1 cellular context compared by ENCODE assay signal in the genomic region with DNA sequence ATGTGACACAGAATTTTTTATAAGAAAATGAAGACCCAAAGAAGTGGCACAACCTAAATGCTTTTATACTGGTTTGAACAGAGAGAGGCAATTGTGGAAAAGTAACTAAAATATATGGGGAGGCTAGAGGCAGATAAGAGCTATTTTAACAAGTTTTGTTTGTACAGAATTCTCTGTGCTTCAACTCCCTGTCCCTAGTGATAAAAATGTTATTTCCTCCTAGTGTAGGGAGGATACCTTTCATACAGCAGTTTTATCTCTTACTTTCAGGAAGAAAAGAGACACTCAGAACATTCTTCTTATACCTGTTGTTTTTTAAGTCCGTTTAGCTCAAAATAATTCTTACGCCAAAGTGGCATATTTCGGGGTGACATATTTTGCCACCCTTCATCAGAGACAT.
A peak's percentile ranks its signal among the peaks of the same experiment; 100 is the strongest.
TF ChIP-seq lines count a peak whose summit lies in the region.

No MANE protein-coding gene starts in this region.

TF ChIP-seq in K562, 482 proteins besides CTCF, POLR2A, EP300 and RAD21 (continues in another document):
- TF ChIP-seq, protein P1, sequence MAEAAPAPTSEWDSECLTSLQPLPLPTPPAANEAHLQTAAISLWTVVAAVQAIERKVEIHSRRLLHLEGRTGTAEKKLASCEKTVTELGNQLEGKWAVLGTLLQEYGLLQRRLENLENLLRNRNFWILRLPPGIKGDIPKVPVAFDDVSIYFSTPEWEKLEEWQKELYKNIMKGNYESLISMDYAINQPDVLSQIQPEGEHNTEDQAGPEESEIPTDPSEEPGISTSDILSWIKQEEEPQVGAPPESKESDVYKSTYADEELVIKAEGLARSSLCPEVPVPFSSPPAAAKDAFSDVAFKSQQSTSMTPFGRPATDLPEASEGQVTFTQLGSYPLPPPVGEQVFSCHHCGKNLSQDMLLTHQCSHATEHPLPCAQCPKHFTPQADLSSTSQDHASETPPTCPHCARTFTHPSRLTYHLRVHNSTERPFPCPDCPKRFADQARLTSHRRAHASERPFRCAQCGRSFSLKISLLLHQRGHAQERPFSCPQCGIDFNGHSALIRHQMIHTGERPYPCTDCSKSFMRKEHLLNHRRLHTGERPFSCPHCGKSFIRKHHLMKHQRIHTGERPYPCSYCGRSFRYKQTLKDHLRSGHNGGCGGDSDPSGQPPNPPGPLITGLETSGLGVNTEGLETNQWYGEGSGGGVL (CRISPR knock-in tag; IDR thresholded peaks at IDR 0.05): no peak
- 0 out of 4 replicates have a peak, but pooled peaks of 1 of the 2 experiments have one; percentile 12 for TF ChIP-seq KDM1A (IDR thresholded peaks at IDR 0.05)
- TF ChIP-seq TAL1 (IDR thresholded peaks at IDR 0.05): peak; percentile 57; the same call in 1 of the 2 replicates
- peak; percentile 27 for TF ChIP-seq HDAC3 (IDR thresholded peaks at IDR 0.05; ENCODE audit: borderline replicate concordance, partially characterized antibody)
- peak; percentile 44; the same call in 1 of the 2 replicates for TF ChIP-seq ZEB2 (IDR thresholded peaks at IDR 0.05)
- peak; percentile 30; the same call in 1 of the 2 replicates for TF ChIP-seq MECOM (CRISPR knock-in tag; IDR thresholded peaks at IDR 0.05)
- peak; percentile 79 for TF ChIP-seq DPF2 (IDR thresholded peaks at IDR 0.05)
- TF ChIP-seq SMARCE1 (IDR thresholded peaks at IDR 0.05): peak; percentile 73; the same call in 1 of the 2 replicates
- TF ChIP-seq, protein P2, sequence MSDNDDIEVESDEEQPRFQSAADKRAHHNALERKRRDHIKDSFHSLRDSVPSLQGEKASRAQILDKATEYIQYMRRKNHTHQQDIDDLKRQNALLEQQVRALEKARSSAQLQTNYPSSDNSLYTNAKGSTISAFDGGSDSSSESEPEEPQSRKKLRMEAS (CRISPR knock-in tag; IDR thresholded peaks at IDR 0.05): no peak
- TF ChIP-seq TCF3 (CRISPR knock-in tag; IDR thresholded peaks at IDR 0.05): peak; percentile 73
- TF ChIP-seq ARNT (IDR thresholded peaks at IDR 0.05): no peak
- TF ChIP-seq MEF2A (IDR thresholded peaks at IDR 0.05; ENCODE audit: control insufficient read depth, low read depth, low read length): no peak
- TF ChIP-seq ZKSCAN8 (CRISPR knock-in tag; IDR thresholded peaks at IDR 0.05): no peak
- peak; percentile 79 for TF ChIP-seq CBFA2T2 (conservative IDR thresholded peaks at IDR 0.05)
- TF ChIP-seq HMG20A (CRISPR knock-in tag; conservative IDR thresholded peaks at IDR 0.05): no peak
- TF ChIP-seq NR2C2 (CRISPR knock-in tag; IDR thresholded peaks at IDR 0.05): no peak
- TF ChIP-seq NR2C2 (tag; IDR thresholded peaks at IDR 0.05): no peak
- peak; percentile 84 for TF ChIP-seq SMARCA4 (IDR thresholded peaks at IDR 0.05)
- TF ChIP-seq HMBOX1 (IDR thresholded peaks at IDR 0.05): 0 out of 2 replicates have a peak, but pooled peaks have one; percentile 43
- no peak for TF ChIP-seq ZNF212 (CRISPR knock-in tag; IDR thresholded peaks at IDR 0.05)
- peak; percentile 60 for TF ChIP-seq ZNF592 (IDR thresholded peaks at IDR 0.05)
- TF ChIP-seq SLC30A9 (CRISPR knock-in tag; IDR thresholded peaks at IDR 0.05): no peak
- TF ChIP-seq FOXK2 (conservative IDR thresholded peaks at IDR 0.05 in 1 of 2, IDR thresholded peaks at IDR 0.05 in 1 of 2; ENCODE audit: low read depth in 2 of 2): no peak
- TF ChIP-seq HNRNPH1 (optimal IDR thresholded peaks at IDR 0.05; ENCODE audit: low read depth, low read length): no peak
- peak; percentile 88 for TF ChIP-seq ARID1B (IDR thresholded peaks at IDR 0.05)
- TF ChIP-seq PREB (CRISPR knock-in tag; IDR thresholded peaks at IDR 0.05): no peak
- 0 out of 2 replicates have a peak, but pooled peaks have one; percentile 30 for TF ChIP-seq ETV1 (tag; conservative IDR thresholded peaks at IDR 0.05; ENCODE audit: low read depth)
- 0 out of 2 replicates have a peak, but pooled peaks have one; percentile 23 for TF ChIP-seq GATAD2B (IDR thresholded peaks at IDR 0.05; ENCODE audit: borderline replicate concordance)
- TF ChIP-seq TRIM24 (IDR thresholded peaks at IDR 0.05): peak in 1 of 2 experiments; percentile 9; a peak in 1 of 4 replicates
- TF ChIP-seq SMARCC2 (IDR thresholded peaks at IDR 0.05; ENCODE audit: low read depth): 0 out of 2 replicates have a peak, but pooled peaks have one; percentile 63
- no peak for TF ChIP-seq ZKSCAN1 (IDR thresholded peaks at IDR 0.05; ENCODE audit: low read depth, low read length)
- peak in 1 of 2 experiments; percentile 25; a peak in 1 of 4 replicates for TF ChIP-seq TBL1XR1 (IDR thresholded peaks at IDR 0.05; ENCODE audit: low read length in 2 of 2)
- TF ChIP-seq POLR2H (tag; IDR thresholded peaks at IDR 0.05; ENCODE audit: low read depth): peak; percentile 52; the same call in 1 of the 2 replicates
- TF ChIP-seq TEAD4 (IDR thresholded peaks at IDR 0.05; ENCODE audit: low read length): peak; percentile 72
- TF ChIP-seq TEAD4 (CRISPR knock-in tag; IDR thresholded peaks at IDR 0.05; ENCODE audit: borderline replicate concordance): no peak
- TF ChIP-seq RCOR1 (IDR thresholded peaks at IDR 0.05; ENCODE audit: borderline replicate concordance in 1 of 2, low read depth in 2 of 2, low read length in 2 of 2): peak in 1 of 2 experiments; percentile 68; a peak in 1 of 4 replicates
- peak; percentile 75 for TF ChIP-seq NCOR1 (IDR thresholded peaks at IDR 0.05)
- TF ChIP-seq, protein P3, sequence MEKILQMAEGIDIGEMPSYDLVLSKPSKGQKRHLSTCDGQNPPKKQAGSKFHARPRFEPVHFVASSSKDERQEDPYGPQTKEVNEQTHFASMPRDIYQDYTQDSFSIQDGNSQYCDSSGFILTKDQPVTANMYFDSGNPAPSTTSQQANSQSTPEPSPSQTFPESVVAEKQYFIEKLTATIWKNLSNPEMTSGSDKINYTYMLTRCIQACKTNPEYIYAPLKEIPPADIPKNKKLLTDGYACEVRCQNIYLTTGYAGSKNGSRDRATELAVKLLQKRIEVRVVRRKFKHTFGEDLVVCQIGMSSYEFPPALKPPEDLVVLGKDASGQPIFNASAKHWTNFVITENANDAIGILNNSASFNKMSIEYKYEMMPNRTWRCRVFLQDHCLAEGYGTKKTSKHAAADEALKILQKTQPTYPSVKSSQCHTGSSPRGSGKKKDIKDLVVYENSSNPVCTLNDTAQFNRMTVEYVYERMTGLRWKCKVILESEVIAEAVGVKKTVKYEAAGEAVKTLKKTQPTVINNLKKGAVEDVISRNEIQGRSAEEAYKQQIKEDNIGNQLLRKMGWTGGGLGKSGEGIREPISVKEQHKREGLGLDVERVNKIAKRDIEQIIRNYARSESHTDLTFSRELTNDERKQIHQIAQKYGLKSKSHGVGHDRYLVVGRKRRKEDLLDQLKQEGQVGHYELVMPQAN (IDR thresholded peaks at IDR 0.05; ENCODE audit: borderline replicate concordance): no peak
- TF ChIP-seq ZNF274 (IDR thresholded peaks at IDR 0.05; ENCODE audit: borderline replicate concordance, low read depth, low read length): no peak
- TF ChIP-seq, protein P4, sequence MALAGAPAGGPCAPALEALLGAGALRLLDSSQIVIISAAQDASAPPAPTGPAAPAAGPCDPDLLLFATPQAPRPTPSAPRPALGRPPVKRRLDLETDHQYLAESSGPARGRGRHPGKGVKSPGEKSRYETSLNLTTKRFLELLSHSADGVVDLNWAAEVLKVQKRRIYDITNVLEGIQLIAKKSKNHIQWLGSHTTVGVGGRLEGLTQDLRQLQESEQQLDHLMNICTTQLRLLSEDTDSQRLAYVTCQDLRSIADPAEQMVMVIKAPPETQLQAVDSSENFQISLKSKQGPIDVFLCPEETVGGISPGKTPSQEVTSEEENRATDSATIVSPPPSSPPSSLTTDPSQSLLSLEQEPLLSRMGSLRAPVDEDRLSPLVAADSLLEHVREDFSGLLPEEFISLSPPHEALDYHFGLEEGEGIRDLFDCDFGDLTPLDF (CRISPR knock-in tag; IDR thresholded peaks at IDR 0.05): no peak
- TF ChIP-seq, protein P5, sequence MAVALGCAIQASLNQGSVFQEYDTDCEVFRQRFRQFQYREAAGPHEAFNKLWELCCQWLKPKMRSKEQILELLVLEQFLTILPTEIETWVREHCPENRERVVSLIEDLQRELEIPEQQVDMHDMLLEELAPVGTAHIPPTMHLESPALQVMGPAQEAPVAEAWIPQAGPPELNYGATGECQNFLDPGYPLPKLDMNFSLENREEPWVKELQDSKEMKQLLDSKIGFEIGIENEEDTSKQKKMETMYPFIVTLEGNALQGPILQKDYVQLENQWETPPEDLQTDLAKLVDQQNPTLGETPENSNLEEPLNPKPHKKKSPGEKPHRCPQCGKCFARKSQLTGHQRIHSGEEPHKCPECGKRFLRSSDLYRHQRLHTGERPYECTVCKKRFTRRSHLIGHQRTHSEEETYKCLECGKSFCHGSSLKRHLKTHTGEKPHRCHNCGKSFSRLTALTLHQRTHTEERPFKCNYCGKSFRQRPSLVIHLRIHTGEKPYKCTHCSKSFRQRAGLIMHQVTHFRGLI (CRISPR knock-in tag; IDR thresholded peaks at IDR 0.05): no peak
- no peak for TF ChIP-seq KAT8 (IDR thresholded peaks at IDR 0.05; ENCODE audit: low read depth)
- TF ChIP-seq RBBP5 (IDR thresholded peaks at IDR 0.05; ENCODE audit: borderline replicate concordance, insufficient read depth, low read length, poor library complexity, severe bottlenecking): peak; percentile 27
- TF ChIP-seq, protein P6, sequence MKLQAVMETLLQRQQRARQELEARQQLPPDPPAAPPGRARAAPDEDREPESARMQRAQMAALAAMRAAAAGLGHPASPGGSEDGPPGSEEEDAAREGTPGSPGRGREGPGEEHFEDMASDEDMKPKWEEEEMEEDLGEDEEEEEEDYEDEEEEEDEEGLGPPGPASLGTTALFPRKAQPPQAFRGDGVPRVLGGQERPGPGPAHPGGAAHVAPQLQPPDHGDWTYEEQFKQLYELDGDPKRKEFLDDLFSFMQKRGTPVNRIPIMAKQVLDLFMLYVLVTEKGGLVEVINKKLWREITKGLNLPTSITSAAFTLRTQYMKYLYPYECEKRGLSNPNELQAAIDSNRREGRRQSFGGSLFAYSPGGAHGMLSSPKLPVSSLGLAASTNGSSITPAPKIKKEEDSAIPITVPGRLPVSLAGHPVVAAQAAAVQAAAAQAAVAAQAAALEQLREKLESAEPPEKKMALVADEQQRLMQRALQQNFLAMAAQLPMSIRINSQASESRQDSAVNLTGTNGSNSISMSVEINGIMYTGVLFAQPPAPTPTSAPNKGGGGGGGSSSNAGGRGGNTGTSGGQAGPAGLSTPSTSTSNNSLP (IDR thresholded peaks at IDR 0.05; ENCODE audit: borderline replicate concordance, low read depth, low read length): peak; percentile 61; the same call in 1 of the 2 replicates
- no peak for TF ChIP-seq ZNF316 (IDR thresholded peaks at IDR 0.05)
- TF ChIP-seq RBM14 (IDR thresholded peaks at IDR 0.05; ENCODE audit: borderline replicate concordance, insufficient read depth, low read depth, low read length): no peak
- TF ChIP-seq CBFB (CRISPR knock-in tag; IDR thresholded peaks at IDR 0.05): no peak
